27 cellular contexts compared by ENCODE assay signal in the genomic region with DNA sequence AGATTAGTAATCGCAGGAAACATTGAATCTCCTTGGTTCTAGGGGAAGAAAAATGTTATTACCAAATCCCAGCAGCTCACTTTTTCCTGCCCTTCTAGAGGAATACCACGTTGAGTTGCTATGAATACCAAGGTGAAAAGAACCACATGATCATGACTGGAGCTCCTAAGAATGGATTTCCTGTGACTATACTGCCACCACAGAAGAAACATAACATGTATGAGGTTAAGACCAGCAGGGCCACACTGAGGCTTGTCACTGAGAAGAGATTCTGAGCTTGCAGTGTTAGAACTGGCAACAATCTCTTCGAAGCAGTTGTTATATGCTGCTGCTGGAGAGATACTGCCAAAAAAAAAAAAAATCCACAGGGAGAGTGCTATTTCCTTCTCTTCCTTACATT.
"Had no signal": no experiment of that assay in that cellular context is flagged by ENCODE, and none has a peak within 500 bp of the region (broad histone marks: within the 10 kb centered on the region; RNA-seq: fewer than 3 reads in every experiment).

No MANE protein-coding gene starts in this region.

- DNase-seq: activated CD4-positive, alpha-beta T cell treated with anti-CD3 and anti-CD28 coated beads for 4 hours; activated CD4-positive, alpha-beta T cell treated with anti-CD3 and anti-CD28 coated beads, Interleukin-2, amount 50 U/mL, for 4 hours; activated CD8-positive, alpha-beta memory T cell treated with anti-CD3 and anti-CD28 coated beads for 24 hours; activated effector memory CD4-positive, alpha-beta T cell treated with Interleukin-2 at 50 U/mL for 16 hours; activated naive CD4-positive, alpha-beta T cell treated with Interleukin-2 at 50 U/mL for 16 hours; activated naive CD8-positive, alpha-beta T cell treated with anti-CD3 and anti-CD28 coated beads, Interleukin-2, amount 10 ng/mL, durations not matched to agents 7 days and 5 days; caudate nucleus; endodermal cell; foreskin keratinocyte; heart right ventricle; left ventricle myocardium superior; naive thymus-derived CD8-positive, alpha-beta T cell; occipital lobe; psoas muscle; stimulated activated CD4-positive, alpha-beta T cell treated with anti-CD3 and anti-CD28 coated beads, Interleukin-2, amount 100 ng/mL, for 24 hours; stimulated activated naive B cell treated with anti-CD40 and anti-IgM and Interleukin-4, amounts not matched to agents 10 μg/mL and 1 μg/mL and 100 μg/mL, for 72 hours had no signal

- H3K4me1 ChIP-seq: ascending aorta, esophagus muscularis mucosa, foreskin keratinocyte, heart right ventricle, parathyroid adenoma, psoas muscle, right atrium auricular region, suprapubic skin, tibial nerve had no signal

- H3K27ac Mint-ChIP-seq: activated naive CD8-positive, alpha-beta T cell treated with anti-CD3 and anti-CD28 coated beads, Interleukin-2, amount 10 ng/mL, durations not matched to agents 7 days and 5 days; brain; endodermal cell; mesothelial cell of epicardium; naive thymus-derived CD8-positive, alpha-beta T cell; stimulated activated naive B cell treated with anti-CD40 and anti-IgM and Interleukin-4, amounts not matched to agents 10 μg/mL and 1 μg/mL and 100 μg/mL, for 72 hours had no signal

- H3K27me3 ChIP-seq: ascending aorta, esophagus muscularis mucosa, foreskin keratinocyte, heart right ventricle, right atrium auricular region, suprapubic skin, tibial nerve had no signal

- H3K36me3 ChIP-seq: ascending aorta, esophagus muscularis mucosa, heart right ventricle, right atrium auricular region, suprapubic skin, tibial nerve had no signal

- H3K27me3 Mint-ChIP-seq: activated naive CD8-positive, alpha-beta T cell treated with anti-CD3 and anti-CD28 coated beads, Interleukin-2, amount 10 ng/mL, durations not matched to agents 7 days and 5 days; brain; naive thymus-derived CD8-positive, alpha-beta T cell; stimulated activated naive B cell treated with anti-CD40 and anti-IgM and Interleukin-4, amounts not matched to agents 10 μg/mL and 1 μg/mL and 100 μg/mL, for 72 hours had no signal

- H3K4me1 Mint-ChIP-seq: activated naive CD8-positive, alpha-beta T cell treated with anti-CD3 and anti-CD28 coated beads, Interleukin-2, amount 10 ng/mL, durations not matched to agents 7 days and 5 days; brain; endodermal cell; mesothelial cell of epicardium; naive thymus-derived CD8-positive, alpha-beta T cell; neural crest cell; stimulated activated naive B cell treated with anti-CD40 and anti-IgM and Interleukin-4, amounts not matched to agents 10 μg/mL and 1 μg/mL and 100 μg/mL, for 72 hours had no signal

- H3K36me3 Mint-ChIP-seq: activated naive CD8-positive, alpha-beta T cell treated with anti-CD3 and anti-CD28 coated beads, Interleukin-2, amount 10 ng/mL, durations not matched to agents 7 days and 5 days; brain; mesothelial cell of epicardium; naive thymus-derived CD8-positive, alpha-beta T cell; stimulated activated naive B cell treated with anti-CD40 and anti-IgM and Interleukin-4, amounts not matched to agents 10 μg/mL and 1 μg/mL and 100 μg/mL, for 72 hours had no signal

- H3K9me3 Mint-ChIP-seq: brain, endodermal cell, neural crest cell had no signal

- ATAC-seq: foreskin keratinocyte; heart right ventricle; left ventricle myocardium superior; naive thymus-derived CD8-positive, alpha-beta T cell; psoas muscle; stimulated activated naive B cell treated with anti-CD40 and anti-IgM and Interleukin-4, amounts not matched to agents 10 μg/mL and 1 μg/mL and 100 μg/mL, for 72 hours had no signal

- H3K4me3 ChIP-seq: ascending aorta, esophagus muscularis mucosa, heart right ventricle, psoas muscle, right atrium auricular region, smooth muscle cell, suprapubic skin, tibial nerve had no signal

- H3K4me3 Mint-ChIP-seq: activated naive CD8-positive, alpha-beta T cell treated with anti-CD3 and anti-CD28 coated beads, Interleukin-2, amount 10 ng/mL, durations not matched to agents 7 days and 5 days; brain; endodermal cell; mesothelial cell of epicardium; naive thymus-derived CD8-positive, alpha-beta T cell; neural crest cell; stimulated activated naive B cell treated with anti-CD40 and anti-IgM and Interleukin-4, amounts not matched to agents 10 μg/mL and 1 μg/mL and 100 μg/mL, for 72 hours had no signal

- H3K9me3 ChIP-seq: ascending aorta, esophagus muscularis mucosa, psoas muscle, right atrium auricular region, suprapubic skin had no signal

- H3K27ac ChIP-seq: ascending aorta, esophagus muscularis mucosa, foreskin keratinocyte, heart right ventricle, parathyroid adenoma, psoas muscle, right atrium auricular region, suprapubic skin, tibial nerve, VCaP had no signal
